8 cellular contexts compared by ENCODE assay signal in genomic region chr1:115062542-115063004, GRCh38. TPM values are rescaled to one million over a fixed set of nuclear protein-coding genes. Genes with fewer than 3 reads are reported as not detected.
DNase-seq lines count a peak whose midpoint lies in the region; ATAC-seq lines count a peak whose summit lies in the region.

No MANE protein-coding gene starts in this region.

- peak overlapping the region; percentile 94 to 99 (median 99) for H3K27ac Mint-ChIP-seq in CD4-positive, CD25-positive, alpha-beta regulatory T cell
- H3K27ac Mint-ChIP-seq in memory B cell = peak overlapping the region; percentile 89
- H3K27ac Mint-ChIP-seq in stimulated activated naive B cell treated with anti-CD40 and anti-IgM and Interleukin-4, amounts not matched to agents 10 μg/mL and 1 μg/mL and 100 μg/mL, for 72 hours = peak overlapping the region; percentile 89

- H3K4me1 Mint-ChIP-seq in CD4-positive, CD25-positive, alpha-beta regulatory T cell = peaks cover 19 to 44% (median 31%) of the 10 kb centered on the region in 4 donors
- peaks cover 5% of the 10 kb centered on the region for H3K4me1 Mint-ChIP-seq in memory B cell
- H3K4me1 Mint-ChIP-seq in stimulated activated naive B cell treated with anti-CD40 and anti-IgM and Interleukin-4, amounts not matched to agents 10 μg/mL and 1 μg/mL and 100 μg/mL, for 72 hours = peaks cover 5 to 12% of the 10 kb centered on the region in 2 donors

- peaks cover 12% of the 10 kb centered on the region for H3K27me3 Mint-ChIP-seq in CD4-positive, CD25-positive, alpha-beta regulatory T cell
- no peaks in the 10 kb centered on the region for H3K27me3 Mint-ChIP-seq in memory B cell
- no peaks in the 10 kb centered on the region for H3K27me3 Mint-ChIP-seq in stimulated activated naive B cell treated with anti-CD40 and anti-IgM and Interleukin-4, amounts not matched to agents 10 μg/mL and 1 μg/mL and 100 μg/mL, for 72 hours

- DNase-seq in CD4-positive, CD25-positive, alpha-beta regulatory T cell = peak; percentile 86 to 96 (median 95)
- DNase-seq in SIG-M5 treated with dmso at 0.1 percent for 504 hours (lab: John Stamatoyannopoulos, UW; ENCODE audit: unreplicated experiment) (peak; percentile 81), memory B cell (ENCODE audit: low spot score in 2 of 2) (peak; percentile 53 to 72), NCI-H2081 treated with DMSO at 0.1 percent for 48 hours (lab: John Stamatoyannopoulos, UW) (no peak), cerebellar nuclear complex (lab: John Stamatoyannopoulos, UW) (no peak)
- DNase-seq in activated gamma-delta T cell treated with anti-CD3 and anti-CD28 coated beads, Interleukin-2, amount 50 U/mL, for 16 hours (ENCODE audit: low read depth) = peak; percentile 87
- peak; percentile 69 for DNase-seq in stimulated activated naive B cell treated with anti-CD40 and anti-IgM and Interleukin-4, amounts not matched to agents 10 μg/mL and 1 μg/mL and 100 μg/mL, for 72 hours

- H3K9me3 Mint-ChIP-seq in CD4-positive, CD25-positive, alpha-beta regulatory T cell = peaks cover 0 to 5% (median 0%) of the 10 kb centered on the region in 7 donors
- no peaks in the 10 kb centered on the region for H3K9me3 Mint-ChIP-seq in memory B cell
- H3K9me3 Mint-ChIP-seq in stimulated activated naive B cell treated with anti-CD40 and anti-IgM and Interleukin-4, amounts not matched to agents 10 μg/mL and 1 μg/mL and 100 μg/mL, for 72 hours = no peaks in the 10 kb centered on the region

- H3K27ac ChIP-seq in CD4-positive, CD25-positive, alpha-beta regulatory T cell (ENCODE audit: insufficient read depth, low read length, poor library complexity, severe bottlenecking) = peak overlapping the region; percentile 96

- ATAC-seq in CD4-positive, CD25-positive, alpha-beta regulatory T cell (ENCODE audit: low read depth in 2 of 2) = peak; percentile 96 to 97
- peak; percentile 67 for ATAC-seq in HG02798 (IDR thresholded peaks at IDR 0.05; ENCODE audit: poor library complexity, unreplicated experiment)
- ATAC-seq in memory B cell (ENCODE audit: low read depth) = peak; percentile 97
- ATAC-seq in stimulated activated naive B cell treated with anti-CD40 and anti-IgM and Interleukin-4, amounts not matched to agents 10 μg/mL and 1 μg/mL and 100 μg/mL, for 72 hours (replicated peaks) = peak; percentile 93 to 96

- H3K9me3 ChIP-seq in CD4-positive, CD25-positive, alpha-beta regulatory T cell (ENCODE audit: control insufficient read depth in 2 of 2, low read length in 2 of 2) = no peaks in the 10 kb centered on the region

- peaks cover 31% of the 10 kb centered on the region for H3K4me1 ChIP-seq in CD4-positive, CD25-positive, alpha-beta regulatory T cell (ENCODE audit: control insufficient read depth, insufficient read depth, low read length, poor library complexity, severe bottlenecking)

- peak overlapping the region; percentile 78 for H3K4me3 ChIP-seq in CD4-positive, CD25-positive, alpha-beta regulatory T cell (ENCODE audit: low read depth, low read length)

- no peaks in the 10 kb centered on the region for H3K27me3 ChIP-seq in CD4-positive, CD25-positive, alpha-beta regulatory T cell (ENCODE audit: control insufficient read depth, insufficient read depth, low read length)

- no peaks in the 10 kb centered on the region for H3K36me3 Mint-ChIP-seq in CD4-positive, CD25-positive, alpha-beta regulatory T cell
- no peaks in the 10 kb centered on the region for H3K36me3 Mint-ChIP-seq in memory B cell
- H3K36me3 Mint-ChIP-seq in stimulated activated naive B cell treated with anti-CD40 and anti-IgM and Interleukin-4, amounts not matched to agents 10 μg/mL and 1 μg/mL and 100 μg/mL, for 72 hours = no peaks in the 10 kb centered on the region

- H3K36me3 ChIP-seq in CD4-positive, CD25-positive, alpha-beta regulatory T cell (ENCODE audit: control insufficient read depth, insufficient read depth, low read length) = no peaks in the 10 kb centered on the region

- H3K4me3 Mint-ChIP-seq in CD4-positive, CD25-positive, alpha-beta regulatory T cell = peak overlapping the region; percentile 75 to 90 (median 82)
- H3K4me3 Mint-ChIP-seq in memory B cell = no peak overlapping the region
- H3K4me3 Mint-ChIP-seq in stimulated activated naive B cell treated with anti-CD40 and anti-IgM and Interleukin-4, amounts not matched to agents 10 μg/mL and 1 μg/mL and 100 μg/mL, for 72 hours = no peak overlapping the region

RNA-seq across cellular contexts. Expression of gene TSPAN2, which starts 26.7 kb away (rescaled TPM):
- 5.0 TPM for total RNA-seq in CD4-positive, CD25-positive, alpha-beta regulatory T cell
- 1 to 10 TPM; 1.1 to 4.2 (median 2.5) TPM for polyA plus RNA-seq in CD4-positive, CD25-positive, alpha-beta regulatory T cell

RNA-seq across cellular contexts. Expression of gene TSHB, which starts 32.9 kb away (rescaled TPM):
- not detected for total RNA-seq in CD4-positive, CD25-positive, alpha-beta regulatory T cell
- polyA plus RNA-seq in CD4-positive, CD25-positive, alpha-beta regulatory T cell = not detected

Comparison
In these comparisons a context has a peak if more than half of its experiments do, and no peak if none do; other contexts are left out.
1. DNase-seq: peak in CD4-positive, CD25-positive, alpha-beta regulatory T cell (3 of 3), SIG-M5 treated with dmso at 0.1 percent for 504 hours (single experiment), activated gamma-delta T cell treated with anti-CD3 and anti-CD28 coated beads, Interleukin-2, amount 50 U/mL, for 16 hours (single experiment), memory B cell (2 of 2) and stimulated activated naive B cell treated with anti-CD40 and anti-IgM and Interleukin-4, amounts not matched to agents 10 μg/mL and 1 μg/mL and 100 μg/mL, for 72 hours (single experiment); none in NCI-H2081 treated with DMSO at 0.1 percent for 48 hours (single experiment) and cerebellar nuclear complex (0 of 2).
2. H3K4me3 Mint-ChIP-seq: peak in CD4-positive, CD25-positive, alpha-beta regulatory T cell (4 of 4); none in memory B cell (single experiment) and stimulated activated naive B cell treated with anti-CD40 and anti-IgM and Interleukin-4, amounts not matched to agents 10 μg/mL and 1 μg/mL and 100 μg/mL, for 72 hours (0 of 2).
3. Peak in every context shown above with its lines, with median percentiles within 50 percentile points of each other: ATAC-seq and H3K27ac Mint-ChIP-seq.